1 cellular context compared by ENCODE assay signal in genomic region chr2:223048519-223048918, GRCh38.
TF ChIP-seq lines count a peak whose summit lies in the region.

No MANE protein-coding gene starts in this region.

TF ChIP-seq in IMR-90, 13 proteins besides CTCF, POLR2A, EP300 and RAD21 (continued from another document):
- no peak for TF ChIP-seq ELK1 (IDR thresholded peaks at IDR 0.05; ENCODE audit: borderline replicate concordance, low read depth, low read length)
- no peak for TF ChIP-seq BHLHE40 (IDR thresholded peaks at IDR 0.05; ENCODE audit: low read depth, low read length)
- no peak for TF ChIP-seq MAFK (IDR thresholded peaks at IDR 0.05; ENCODE audit: low read depth, low read length)
- TF ChIP-seq RCOR1 (IDR thresholded peaks at IDR 0.05; ENCODE audit: insufficient replicate concordance, low read length), result no peak
- TF ChIP-seq USF2 (IDR thresholded peaks at IDR 0.05; ENCODE audit: low read depth, low read length), result no peak
